ENCODE assay signal across 12 cellular contexts in genomic region chr19:55006793-55007192, GRCh38. TPM values are rescaled to one million over a fixed set of nuclear protein-coding genes. Genes with fewer than 3 reads are reported as not detected.
DNase-seq lines count a peak whose midpoint lies in the region; TF ChIP-seq lines count a peak whose summit lies in the region.
"Not testable (repeated sequence)": the region's sequence is repeated elsewhere in the genome, so short reads cannot be mapped to it uniquely, and the experiment has no call there.
"Had no signal": no experiment of that assay in that cellular context is flagged by ENCODE, and none has a peak within 500 bp of the region (broad histone marks: within the 10 kb centered on the region; RNA-seq: fewer than 3 reads in every experiment).

No MANE protein-coding gene starts in this region.

- WGBS in ectodermal cell, 2 experiments = 4 to 8% methylated on average over 11 of the region's 11 CpGs
- 68% methylated on average over 11 of the region's 11 CpGs for WGBS in suprapubic skin

- H3K36me3 Mint-ChIP-seq in Calu3 (ENCODE audit: insufficient read depth, unreplicated experiment) = peaks cover 37% of the 10 kb centered on the region
- peaks cover 48% of the 10 kb centered on the region for H3K36me3 Mint-ChIP-seq in activated naive CD4-positive, alpha-beta T cell treated with anti-CD3 and anti-CD28 coated beads, Interleukin-2, amount 50 U/mL, for 24 hours
- H3K36me3 Mint-ChIP-seq in nephron (ENCODE audit: low read depth) = peaks cover 25% of the 10 kb centered on the region

- not testable (repeated sequence) for BruUV-seq in Calu3 (replicated peaks; lab: Mats Ljungman, UMichigan)

- not testable (repeated sequence) for H2AFZ ChIP-seq in Karpas-422 (ENCODE audit: low read length)

- H3K27me3 ChIP-seq in Karpas-422 (ENCODE audit: low read length); ectodermal cell (ENCODE audit: control insufficient read depth, insufficient read depth, low read length, poor library complexity, severe bottlenecking): not testable (repeated sequence)
- peaks cover 13% of the 10 kb centered on the region for H3K27me3 ChIP-seq in suprapubic skin

- H3K4me1 ChIP-seq in Karpas-422 (ENCODE audit: low read length); ectodermal cell (ENCODE audit: control insufficient read depth, insufficient read depth, low read length); suprapubic skin: not testable (repeated sequence)

- H3K4me1 Mint-ChIP-seq in Calu3 (ENCODE audit: low read depth, unreplicated experiment) = peaks cover 43% of the 10 kb centered on the region
- peaks cover 15% of the 10 kb centered on the region for H3K4me1 Mint-ChIP-seq in activated naive CD4-positive, alpha-beta T cell treated with anti-CD3 and anti-CD28 coated beads, Interleukin-2, amount 50 U/mL, for 24 hours
- H3K4me1 Mint-ChIP-seq in nephron = not testable (repeated sequence)

- H3K79me2 ChIP-seq in Karpas-422 (ENCODE audit: low read length) = not testable (repeated sequence)

- intact Hi-C loops in Calu3 (cut with micrococcal nuclease; ENCODE audit: unreplicated experiment) = not testable (repeated sequence)

- H3K27ac ChIP-seq in Karpas-422 (ENCODE audit: low read length); ectodermal cell (ENCODE audit: insufficient read depth, low read depth, low read length, poor library complexity, severe bottlenecking); suprapubic skin: not testable (repeated sequence)
- H3K27ac ChIP-seq in VCaP = peak overlapping the region; percentile 41; the same call in 1 of the 2 replicates

- not testable (repeated sequence) for TF ChIP-seq CTCF in Calu3 (IDR thresholded peaks at IDR 0.05; ENCODE audit: unreplicated experiment); VCaP (conservative IDR thresholded peaks at IDR 0.05); nephron (IDR thresholded peaks at IDR 0.05; ENCODE audit: unreplicated experiment in 3 of 3); suprapubic skin (IDR thresholded peaks at IDR 0.05)

- not testable (repeated sequence) for TF ChIP-seq EP300 in suprapubic skin (IDR thresholded peaks at IDR 0.05)

- not testable (repeated sequence) for H4K20me1 ChIP-seq in Karpas-422 (ENCODE audit: insufficient read depth, low read depth, low read length)

- not testable (repeated sequence) for H3K9me3 Mint-ChIP-seq in Calu3 (ENCODE audit: low read depth, unreplicated experiment)
- peaks cover 49% of the 10 kb centered on the region for H3K9me3 Mint-ChIP-seq in activated naive CD4-positive, alpha-beta T cell treated with anti-CD3 and anti-CD28 coated beads, Interleukin-2, amount 50 U/mL, for 24 hours
- peaks cover 58% of the 10 kb centered on the region for H3K9me3 Mint-ChIP-seq in nephron

- DNase-seq in Calu3; Karpas-422; suprapubic skin (ENCODE audit: low spot score in 2 of 2): not testable (repeated sequence)

- peak overlapping the region; percentile 65 for H3K4me3 ChIP-seq in Karpas-422 (ENCODE audit: low read length)
- H3K4me3 ChIP-seq in ectodermal cell (ENCODE audit: insufficient read depth, low read depth, low read length) = peak overlapping the region; percentile 54
- peak overlapping the region; percentile 69 for H3K4me3 ChIP-seq in iPS-11a (ENCODE audit: low read depth, low read length)
- H3K4me3 ChIP-seq in suprapubic skin = peak overlapping the region; percentile 42

- H3K4me2 ChIP-seq in Karpas-422 (ENCODE audit: low read depth, low read length, poor library complexity, severe bottlenecking) = peak overlapping the region; percentile 51

- H3K9ac ChIP-seq in Karpas-422 (ENCODE audit: low read length) = not testable (repeated sequence)

- peaks cover 15% of the 10 kb centered on the region for H3K9me3 ChIP-seq in Karpas-422 (ENCODE audit: low read length)
- not testable (repeated sequence) for H3K9me3 ChIP-seq in ectodermal cell (ENCODE audit: control insufficient read depth, low read length); suprapubic skin

- not testable (repeated sequence) for TF ChIP-seq POLR2A in suprapubic skin (IDR thresholded peaks at IDR 0.05)

- H3K27me3 Mint-ChIP-seq in Calu3 (ENCODE audit: unreplicated experiment) (peaks cover 13% of the 10 kb centered on the region), nephron (ENCODE audit: low read depth) (peaks cover 12% of the 10 kb centered on the region)
- H3K27me3 Mint-ChIP-seq in activated naive CD4-positive, alpha-beta T cell treated with anti-CD3 and anti-CD28 coated beads, Interleukin-2, amount 50 U/mL, for 24 hours = peaks cover 14% of the 10 kb centered on the region

- peak overlapping the region; percentile 60 for H3K4me3 Mint-ChIP-seq in Calu3 (ENCODE audit: low read depth, unreplicated experiment)
- peak overlapping the region; percentile 37 for H3K4me3 Mint-ChIP-seq in activated naive CD4-positive, alpha-beta T cell treated with anti-CD3 and anti-CD28 coated beads, Interleukin-2, amount 50 U/mL, for 24 hours
- H3K4me3 Mint-ChIP-seq in nephron = peak overlapping the region; percentile 44 to 66 (median 61)

- H3K9me2 ChIP-seq in Karpas-422 (replicated peaks; ENCODE audit: insufficient read depth, low read length) = not testable (repeated sequence)

- H3K36me3 ChIP-seq in Karpas-422 (ENCODE audit: insufficient read depth, low read length) = peaks cover 13% of the 10 kb centered on the region
- not testable (repeated sequence) for H3K36me3 ChIP-seq in ectodermal cell (ENCODE audit: control insufficient read depth, insufficient read depth, low read length); suprapubic skin

- CTCF ChIA-PET in Calu3 (lab: Charles Lee) = not testable (repeated sequence)

- peak overlapping the region; percentile 2 for H3K27ac Mint-ChIP-seq in Calu3 (ENCODE audit: unreplicated experiment)
- H3K27ac Mint-ChIP-seq in activated naive CD4-positive, alpha-beta T cell treated with anti-CD3 and anti-CD28 coated beads, Interleukin-2, amount 50 U/mL, for 24 hours; nephron: not testable (repeated sequence)

RNA-seq across cellular contexts. Expression of gene GP6, which starts 31.3 kb away (rescaled TPM):
- 1.3 and 1.9 TPM in 2 replicates for total RNA-seq in Calu3 (2022)
- total RNA-seq in Karpas-422 (2014; rRNA removed; shearing (Covaris generic); ENCODE audit: low replicate concordance) = 0.26 TPM in 1 of 2 replicates, not detected in the other
- not detected for polyA plus RNA-seq in ectodermal cell (2013, experiment 1 of 4)
- polyA plus RNA-seq in ectodermal cell (2013, experiment 2 of 4) = 0.09 TPM
- not detected for polyA plus RNA-seq in ectodermal cell (2013, experiment 3 of 4)
- 0.41 TPM for polyA plus RNA-seq in ectodermal cell (2013, experiment 4 of 4)
- total RNA-seq in suprapubic skin = 1 to 10 TPM in 2 of 4 donors, under 1 TPM in 1, not detected in 1; 0.42 to 2.6 (median 1.7) TPM
- total RNA-seq: osteoblast had no signal

RNA-seq across cellular contexts. Expression of gene NLRP2, which starts 40.6 kb away (rescaled TPM):
- total RNA-seq in Calu3 (2022) (100 and 111 TPM in 2 replicates), suprapubic skin (10 to 100 TPM in 1 of 4 donors, 1 to 10 TPM in 3; 3.5 to 10.2 (median 7.3) TPM)
- 28.2 and 35.0 TPM in 2 replicates for total RNA-seq in Karpas-422 (2014; rRNA removed; shearing (Covaris generic); ENCODE audit: low replicate concordance)
- polyA plus RNA-seq in ectodermal cell (2013, experiment 1 of 4) = 109 TPM
- polyA plus RNA-seq in ectodermal cell (2013, experiment 2 of 4) = 119 TPM
- 68.5 TPM for polyA plus RNA-seq in ectodermal cell (2013, experiment 3 of 4)
- polyA plus RNA-seq in ectodermal cell (2013, experiment 4 of 4) = 73.4 TPM

RNA-seq across cellular contexts. Expression of gene RDH13, which starts 56.2 kb away (rescaled TPM):
- total RNA-seq in Calu3 (2022) = 50.1 and 54.5 TPM in 2 replicates
- total RNA-seq in Karpas-422 (2014; rRNA removed; shearing (Covaris generic); ENCODE audit: low replicate concordance) = 16.4 and 23.8 TPM in 2 replicates
- polyA plus RNA-seq in ectodermal cell (2013, experiment 1 of 4) = 9.8 TPM
- polyA plus RNA-seq in ectodermal cell (2013, experiment 2 of 4) = 8.7 TPM
- polyA plus RNA-seq in ectodermal cell (2013, experiment 3 of 4) = 6.6 TPM
- polyA plus RNA-seq in ectodermal cell (2013, experiment 4 of 4) = 7.1 TPM
- 100 to 1,000 TPM in 2 of 4 donors, 10 to 100 TPM in 2; 70.6 to 225 (median 108) TPM for total RNA-seq in suprapubic skin

RNA-seq across cellular contexts. Expression of gene NLRP7, which starts 59.5 kb away (rescaled TPM):
- total RNA-seq in Calu3 (2022) = not detected in 2 replicates
- total RNA-seq in Karpas-422 (2014; rRNA removed; shearing (Covaris generic); ENCODE audit: low replicate concordance) = 0.11 and 0.18 TPM in 2 replicates
- polyA plus RNA-seq in ectodermal cell (2013, experiment 1 of 4) = not detected
- 0.20 TPM for polyA plus RNA-seq in ectodermal cell (2013, experiment 2 of 4)
- polyA plus RNA-seq in ectodermal cell (2013, experiment 3 of 4) = not detected
- polyA plus RNA-seq in ectodermal cell (2013, experiment 4 of 4) = not detected
- total RNA-seq in suprapubic skin = not detected
- total RNA-seq: mesenteric fat pad, osteoblast, sigmoid colon had no signal
- polyA plus RNA-seq: esophagus had no signal
